In genomic region chr3:65490132-65490531, GRCh38 we compare ENCODE assay signal across 23 cellular contexts.
DNase-seq lines count a peak whose midpoint lies in the region.
"Had no signal": no experiment of that assay in that cellular context is flagged by ENCODE, and none has a peak within 500 bp of the region (broad histone marks: within the 10 kb centered on the region; RNA-seq: fewer than 3 reads in every experiment).

No MANE protein-coding gene starts in this region.

- no peaks in the 10 kb centered on the region for H3K27me3 ChIP-seq in HAP-1 (ENCODE audit: low read depth)
- H3K27me3 ChIP-seq: Peyer's patch had no signal

- H3K4me3 ChIP-seq in HAP-1: no peak overlapping the region
- H3K4me3 ChIP-seq: A549, GM23338, Peyer's patch, SK-N-MC had no signal

- in situ Hi-C loops in HAP-1 (cut with MboI; ENCODE audit: low sequenced_read_pairs): no loop called here

- DNase-seq in HAP-1 (ENCODE audit: low spot score in 2 of 2): peak; percentile 17 to 31
- peak; percentile 34 for DNase-seq in NCI-H1436 treated with DMSO at 0.1 percent for 48 hours (lab: John Stamatoyannopoulos, UW)
- DNase-seq in NCI-H69 (lab: John Stamatoyannopoulos, UW): peak; percentile 96
- peak; percentile 55 for DNase-seq in islet precursor cell
- no peak for DNase-seq in inferior parietal cortex (ENCODE audit: extremely low spot score)
- no peak for DNase-seq in NOMO-1 treated with DMSO at 0.1 percent for 48 hours (lab: John Stamatoyannopoulos, UW; ENCODE audit: unreplicated experiment)
- no peak for DNase-seq in nucleus accumbens (lab: John Stamatoyannopoulos, UW)
- DNase-seq: C1 segment of cervical spinal cord; CD4-positive, alpha-beta memory T cell; COR-L47; DMS53; H9; KBM-7; MV-4-11; NCI-H1105 treated with DMSO at 0.1 percent for 48 hours; NCI-H187 treated with DMSO at 0.1 percent for 48 hours; NCI-H524; OCI-M1; Peyer's patch; SHP77 treated with DMSO at 0.1 percent for 48 hours had no signal

- peaks cover 5% of the 10 kb centered on the region; the same call in 1 of the 2 replicates for H3K4me1 ChIP-seq in HAP-1
- H3K4me1 ChIP-seq: A549 had no signal

- H3K36me3 ChIP-seq in HAP-1 (replicated peaks): no peaks in the 10 kb centered on the region
- H3K36me3 ChIP-seq: Peyer's patch had no signal

- H3K9me3 ChIP-seq in HAP-1: no peaks in the 10 kb centered on the region
- H3K9me3 ChIP-seq: A549, Peyer's patch had no signal

Comparison
In these comparisons a context has a peak if more than half of its experiments do, and no peak if none do; other contexts are left out.
1. DNase-seq: peak in HAP-1 (2 of 2), NCI-H1436 treated with DMSO at 0.1 percent for 48 hours (single experiment), NCI-H69 (single experiment) and islet precursor cell (single experiment); none in inferior parietal cortex (single experiment), NOMO-1 treated with DMSO at 0.1 percent for 48 hours (single experiment) and nucleus accumbens (0 of 56).